In genomic region chr16:80107900-80108299, GRCh38 we compare ENCODE assay signal across 25 cellular contexts.
"Had no signal": no experiment of that assay in that cellular context is flagged by ENCODE, and none has a peak within 500 bp of the region (broad histone marks: within the 10 kb centered on the region; RNA-seq: fewer than 3 reads in every experiment).

No MANE protein-coding gene starts in this region.

- H3K4me1 ChIP-seq: colonic mucosa, left ventricle myocardium inferior, prostate gland, spleen had no signal

- H3K36me3 ChIP-seq: colonic mucosa, esophagus squamous epithelium, left ventricle myocardium inferior, ovary, prostate gland, spleen, thyroid gland, WERI-Rb-1 had no signal

- ATAC-seq: activated CD8-positive, alpha-beta memory T cell treated with anti-CD3 and anti-CD28 coated beads, Interleukin-2, amount 10 ng/mL, durations not matched to agents 7 days and 5 days; activated CD8-positive, alpha-beta T cell treated with anti-CD3 and anti-CD28 coated beads for 36 hours; activated naive CD8-positive, alpha-beta T cell treated with anti-CD3 and anti-CD28 coated beads, Interleukin-2, amount 50 U/mL, for 24 hours; effector memory CD8-positive, alpha-beta T cell; natural killer cell had no signal

- DNase-seq: activated CD4-positive, alpha-beta T cell treated with anti-CD3 and anti-CD28 coated beads, Interleukin-2, amount 10 ng/mL, durations not matched to agents 7 days and 5 days; activated CD4-positive, CD25-positive, alpha-beta regulatory T cell treated with anti-CD3 and anti-CD28 coated beads, Interleukin-2, amount 50 U/mL, for 72 hours; activated CD8-positive, alpha-beta memory T cell treated with anti-CD3 and anti-CD28 coated beads, Interleukin-2, amount 10 ng/mL, durations not matched to agents 7 days and 5 days; activated CD8-positive, alpha-beta T cell treated with anti-CD3 and anti-CD28 coated beads for 36 hours; activated effector memory CD4-positive, alpha-beta T cell treated with anti-CD3 and anti-CD28 coated beads, Interleukin-2, amount 50 U/mL, for 16 hours; activated naive CD4-positive, alpha-beta T cell treated with anti-CD3 and anti-CD28 coated beads, Interleukin-2, amount 50 U/mL, for 16 hours; activated naive CD8-positive, alpha-beta T cell treated with anti-CD3 and anti-CD28 coated beads, Interleukin-2, amount 50 U/mL, for 24 hours; activated T-cell treated with anti-CD3 and anti-CD28 coated beads for 4 hours; colonic mucosa; dorsolateral prefrontal cortex; effector memory CD8-positive, alpha-beta T cell; esophagus squamous epithelium; immature natural killer cell; kidney glomerular epithelial cell; left ventricle myocardium inferior; midbrain; natural killer cell; ovary; spleen; stimulated activated CD4-positive, alpha-beta T cell treated with anti-CD3 and anti-CD28 coated beads, Interleukin-4, amount 100 ng/mL, for 4 hours; substantia nigra; T-helper 2 cell; thyroid gland; WERI-Rb-1 had no signal

- H3K27ac ChIP-seq: colonic mucosa, dorsolateral prefrontal cortex, esophagus squamous epithelium, left ventricle myocardium inferior, ovary, prostate gland, spleen, thyroid gland, WERI-Rb-1 had no signal

- H3K27me3 ChIP-seq: colonic mucosa, esophagus squamous epithelium, ovary, thyroid gland had no signal

- H3K4me3 ChIP-seq: colonic mucosa, dorsolateral prefrontal cortex, esophagus squamous epithelium, left ventricle myocardium inferior, ovary, prostate gland, spleen, thyroid gland had no signal

- H3K9me3 ChIP-seq: colonic mucosa, esophagus squamous epithelium, left ventricle myocardium inferior, ovary, prostate gland, spleen, thyroid gland had no signal
